In genomic region chr2:100861340-100861739, GRCh38 we compare ENCODE assay signal across 22 cellular contexts. TPM values are rescaled to one million over a fixed set of nuclear protein-coding genes. Genes with fewer than 3 reads are reported as not detected.
"Had no signal": no experiment of that assay in that cellular context is flagged by ENCODE, and none has a peak within 500 bp of the region (broad histone marks: within the 10 kb centered on the region; RNA-seq: fewer than 3 reads in every experiment).

No MANE protein-coding gene starts in this region.

- H3K4me3 ChIP-seq: MG63, Peyer's patch, SJSA1, SK-N-MC had no signal

- H3K4me1 ChIP-seq: Peyer's patch had no signal

- H3K27me3 ChIP-seq: MG63, Peyer's patch, SJSA1 had no signal

- H3K27ac ChIP-seq: Peyer's patch, SJSA1, SK-N-MC had no signal

- H3K36me3 ChIP-seq: MG63, Peyer's patch, SJSA1 had no signal

- ATAC-seq: PC-3 had no signal

- DNase-seq: KBM-7, MG63, NCI-H1092, NCI-H1105 treated with DMSO at 0.1 percent for 48 hours, NCI-H1436, NCI-H187, NCI-H2029, NCI-H2081 treated with DMSO at 0.1 percent for 48 hours, NCI-H2171, NCI-H226, NCI-H446, NCI-H510A, NCI-H524 treated with DMSO at 0.1 percent for 48 hours, NCI-H69, NCI-H774, PC-3, Peyer's patch, Right ventricle myocardium superior, SIG-M5 had no signal

- H3K9me3 ChIP-seq: MG63, Peyer's patch, SJSA1 had no signal

RNA-seq across cellular contexts. Expression of gene NPAS2, which starts 41.4 kb away (rescaled TPM):
- total RNA-seq: OCI-LY7 had no signal
